ENCODE assay signal across 25 cellular contexts in the genomic region with DNA sequence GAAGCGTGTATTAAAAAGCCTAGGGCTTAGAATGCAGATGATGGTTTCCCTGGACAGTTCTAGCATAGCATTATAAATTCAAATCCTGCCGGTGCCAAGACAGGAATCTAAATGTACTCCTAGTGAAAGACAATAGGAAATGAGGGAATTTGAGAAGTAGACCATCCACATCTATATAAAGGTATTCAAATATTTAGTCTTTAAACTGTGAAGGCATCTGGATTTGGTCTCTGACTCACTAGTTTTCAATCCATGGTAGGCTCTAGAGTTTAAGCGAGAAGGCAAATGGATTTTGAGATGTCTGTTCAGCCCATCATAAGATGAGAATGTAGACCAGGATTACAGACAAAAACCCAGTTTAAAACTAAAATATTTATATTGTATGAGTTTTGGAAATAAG.
A peak's percentile ranks its signal among the peaks of the same experiment; 100 is the strongest.
DNase-seq lines count a peak whose midpoint lies in the region; ATAC-seq, FAIRE-seq and TF ChIP-seq lines count a peak whose summit lies in the region.
"Had no signal": no experiment of that assay in that cellular context is flagged by ENCODE, and none has a peak within 500 bp of the region (broad histone marks: within the 10 kb centered on the region; RNA-seq: fewer than 3 reads in every experiment).

No MANE protein-coding gene starts in this region.

- H3K9me3 Mint-ChIP-seq in astrocyte (ENCODE audit: unreplicated experiment), result peaks cover 4% of the 10 kb centered on the region
- H3K9me3 Mint-ChIP-seq in activated CD8-positive, alpha-beta memory T cell treated with anti-CD3 and anti-CD28 coated beads, Interleukin-2, amount 10 ng/mL, durations not matched to agents 7 days and 5 days (ENCODE audit: low read depth), result no peaks in the 10 kb centered on the region

- no peak overlapping the region for H2BK5ac ChIP-seq in IMR-90 (ENCODE audit: low read depth, low read length, poor library complexity, severe bottlenecking)

- no peak overlapping the region for H3K4me3 Mint-ChIP-seq in astrocyte (ENCODE audit: unreplicated experiment)
- H3K4me3 Mint-ChIP-seq in activated CD8-positive, alpha-beta memory T cell treated with anti-CD3 and anti-CD28 coated beads, Interleukin-2, amount 10 ng/mL, durations not matched to agents 7 days and 5 days, result no peak overlapping the region
- H3K4me3 Mint-ChIP-seq: CD14-positive monocyte; CD4-positive, alpha-beta T cell; CD8-positive, alpha-beta memory T cell had no signal

- H3K79me1 ChIP-seq in IMR-90 (ENCODE audit: low read depth in 1 of 2, low read length in 2 of 2), result no peaks in the 10 kb centered on the region

- no peaks in the 10 kb centered on the region for H3K36me3 ChIP-seq in IMR-90 (ENCODE audit: control insufficient read depth, insufficient read depth, low read length)
- no peaks in the 10 kb centered on the region for H3K36me3 ChIP-seq in astrocyte (ENCODE audit: insufficient read depth, low read length)
- H3K36me3 ChIP-seq: BE2C; BLaER1 treated with 17β-estradiol and CSF1 and Interleukin-3, amounts not matched to agents 10 nM and 100 nM had no signal

- no peak overlapping the region for H3K14ac ChIP-seq in IMR-90 (replicated peaks; ENCODE audit: low read depth, low read length)

- H2AK5ac ChIP-seq in IMR-90 (ENCODE audit: low read depth, low read length), result no peak overlapping the region

- no peak overlapping the region for H2AK9ac ChIP-seq in IMR-90 (replicated peaks; ENCODE audit: low read depth, low read length, poor library complexity)

- H4K8ac ChIP-seq in IMR-90 (ENCODE audit: low read depth in 2 of 2, low read length in 2 of 2), result no peak overlapping the region

- no peak overlapping the region for H2AFZ ChIP-seq in IMR-90 (replicated peaks; ENCODE audit: low read length, poor library complexity)
- H2AFZ ChIP-seq in astrocyte (ENCODE audit: low read depth, low read length), result no peak overlapping the region

- H3K27ac Mint-ChIP-seq in astrocyte (ENCODE audit: unreplicated experiment), result no peak overlapping the region
- H3K27ac Mint-ChIP-seq in activated CD8-positive, alpha-beta memory T cell treated with anti-CD3 and anti-CD28 coated beads, Interleukin-2, amount 10 ng/mL, durations not matched to agents 7 days and 5 days, result no peak overlapping the region
- H3K27ac Mint-ChIP-seq: CD14-positive monocyte; CD4-positive, alpha-beta T cell; CD8-positive, alpha-beta memory T cell had no signal

- WGBS in IMR-90 (ENCODE audit: extremely low coverage in 2 of 2, insufficient read length in 1 of 2), 2 experiments, result no CpG with 5 or more reads among the region's 3 CpGs

- intact Hi-C loops in IMR-90 (cut with micrococcal nuclease), result no loop called here

- TF ChIP-seq RAD21 in IMR-90 (IDR thresholded peaks at IDR 0.05; ENCODE audit: low read length), result no peak

- dilution Hi-C loops in IMR-90 (cut with HindIII; ENCODE audit: low sequenced_read_pairs, unreplicated experiment), result no loop called here

- no peaks in the 10 kb centered on the region for H3K79me2 ChIP-seq in astrocyte (ENCODE audit: insufficient read depth, low read length)

- H3K9ac ChIP-seq in IMR-90 (ENCODE audit: low read depth, low read length) (no peak overlapping the region), astrocyte (ENCODE audit: low read length) (no peak overlapping the region)
- H3K9ac ChIP-seq: BLaER1 treated with 17β-estradiol and CSF1 and Interleukin-3, amounts not matched to agents 10 nM and 100 nM had no signal

- TF ChIP-seq POLR2A in IMR-90 (IDR thresholded peaks at IDR 0.05; ENCODE audit: low read depth, low read length), result no peak

- no peak for FAIRE-seq in astrocyte (lab: Jason Lieb, UNC)
- FAIRE-seq: A549, D721Med, GM12891, H54 had no signal

- no peak overlapping the region for H3K4me3 ChIP-seq in IMR-90 (ENCODE audit: insufficient read depth, low read depth, low read length)
- no peak overlapping the region for H3K4me3 ChIP-seq in astrocyte (ENCODE audit: insufficient read depth, low read depth, low read length)
- H3K4me3 ChIP-seq: A549; BLaER1 treated with 17β-estradiol and CSF1 and Interleukin-3, amounts not matched to agents 10 nM and 100 nM had no signal

- H3K9me1 ChIP-seq in IMR-90 (ENCODE audit: insufficient read depth, low read length), result no peaks in the 10 kb centered on the region

- H4K91ac ChIP-seq in IMR-90 (ENCODE audit: insufficient read depth, low read depth, low read length), result no peak overlapping the region

- H3K4me1 ChIP-seq in IMR-90 (ENCODE audit: control insufficient read depth, insufficient read depth, low read length) (0 out of 2 replicates have a peak, but pooled peaks cover 3% of the 10 kb centered on the region), astrocyte (ENCODE audit: insufficient read depth, low read length) (peaks cover 16% of the 10 kb centered on the region)
- H3K4me1 ChIP-seq: A549; BE2C; BLaER1 treated with 17β-estradiol and CSF1 and Interleukin-3, amounts not matched to agents 10 nM and 100 nM had no signal

- H3K36me3 Mint-ChIP-seq in astrocyte (ENCODE audit: low read depth, unreplicated experiment), result no peaks in the 10 kb centered on the region
- H3K36me3 Mint-ChIP-seq in activated CD8-positive, alpha-beta memory T cell treated with anti-CD3 and anti-CD28 coated beads, Interleukin-2, amount 10 ng/mL, durations not matched to agents 7 days and 5 days, result no peaks in the 10 kb centered on the region
- H3K36me3 Mint-ChIP-seq: CD14-positive monocyte; CD8-positive, alpha-beta memory T cell had no signal

- POLR2A ChIA-PET in IMR-90 (lab: Charles Lee; ENCODE audit: unreplicated experiment), result no interaction called here

- H3K27ac ChIP-seq in IMR-90 (ENCODE audit: insufficient read depth, low read length) (no peak overlapping the region), astrocyte (ENCODE audit: low read depth, low read length) (no peak overlapping the region)
- H3K27ac ChIP-seq: A549; BLaER1 treated with 17β-estradiol and CSF1 and Interleukin-3, amounts not matched to agents 10 nM and 100 nM had no signal

- no peak overlapping the region for H3K23ac ChIP-seq in IMR-90 (ENCODE audit: low read depth, low read length)

- peak; percentile 2 for DNase-seq in IMR-90
- DNase-seq in NCI-H526 treated with DMSO at 0.1 percent for 48 hours (lab: John Stamatoyannopoulos, UW), result peak; percentile 5
- DNase-seq in astrocyte (ENCODE audit: low read depth), result peak; percentile 60
- peak; percentile 15 for DNase-seq in fibroblast of peridontal ligament (ENCODE audit: extremely low read depth)
- DNase-seq in amniotic stem cell (lab: John Stamatoyannopoulos, UW), result no peak
- DNase-seq in activated CD4-positive, alpha-beta T cell treated with anti-CD3 and anti-CD28 coated beads, Interleukin-2, amount 50 U/mL, for 1 hour, result no peak
- no peak for DNase-seq in activated CD8-positive, alpha-beta memory T cell treated with anti-CD3 and anti-CD28 coated beads, Interleukin-2, amount 10 ng/mL, durations not matched to agents 7 days and 5 days
- DNase-seq in HT-29 (ENCODE audit: low spot score), result no peak
- DNase-seq: 8988T; ACHN; AML-193; BE2C; CD4-positive, alpha-beta T cell; CD8-positive, alpha-beta memory T cell; DMS 273 treated with DMSO at 0.1 percent for 48 hours; DMS79; GF-D8; GOT3; HCEC 1CT had no signal

- TF ChIP-seq CTCF in IMR-90 (conservative IDR thresholded peaks at IDR 0.05; ENCODE audit: low read depth, low read length) (no peak), astrocyte (IDR thresholded peaks at IDR 0.05; ENCODE audit: insufficient read depth, low read depth, low read length) (no peak)

- in situ Hi-C loops in IMR-90 (cut with MboI; ENCODE audit: low sequenced_read_pairs), result no loop called here

- peak; percentile 48; the same call in 1 of the 2 replicates for ATAC-seq in IMR-90 (ENCODE audit: low read depth)
- ATAC-seq in activated CD8-positive, alpha-beta memory T cell treated with anti-CD3 and anti-CD28 coated beads, Interleukin-2, amount 10 ng/mL, durations not matched to agents 7 days and 5 days, result no peak
- ATAC-seq: A549 had no signal

- H3K18ac ChIP-seq in IMR-90 (ENCODE audit: low read depth, low read length), result no peak overlapping the region

- H3K9me3 ChIP-seq in IMR-90 (ENCODE audit: control insufficient read depth, insufficient read depth, low read length), result no peaks in the 10 kb centered on the region
- no peaks in the 10 kb centered on the region for H3K9me3 ChIP-seq in astrocyte (ENCODE audit: insufficient read depth, low read depth, low read length)
- H3K9me3 ChIP-seq: A549, BE2C had no signal

- H3K56ac ChIP-seq in IMR-90 (ENCODE audit: extremely low read depth, insufficient read depth, low read length), result no peak overlapping the region

- no peak overlapping the region for H4K5ac ChIP-seq in IMR-90 (ENCODE audit: low read depth, low read length)

- H2BK20ac ChIP-seq in IMR-90 (ENCODE audit: low read depth, low read length), result no peak overlapping the region

- H3K27me3 ChIP-seq in IMR-90 (ENCODE audit: control insufficient read depth, insufficient read depth, low read length) (no peaks in the 10 kb centered on the region), astrocyte (ENCODE audit: insufficient read depth, low read length) (no peaks in the 10 kb centered on the region)
- H3K27me3 ChIP-seq: BE2C; BLaER1 treated with 17β-estradiol and CSF1 and Interleukin-3, amounts not matched to agents 10 nM and 100 nM had no signal

- H3K4me1 Mint-ChIP-seq in astrocyte (ENCODE audit: low read depth, unreplicated experiment), result peaks cover 8% of the 10 kb centered on the region
- no peaks in the 10 kb centered on the region for H3K4me1 Mint-ChIP-seq in activated CD8-positive, alpha-beta memory T cell treated with anti-CD3 and anti-CD28 coated beads, Interleukin-2, amount 10 ng/mL, durations not matched to agents 7 days and 5 days
- H3K4me1 Mint-ChIP-seq: CD14-positive monocyte; CD8-positive, alpha-beta memory T cell had no signal

- H3K4ac ChIP-seq in IMR-90 (ENCODE audit: low read depth, low read length), result no peak overlapping the region

- H3K4me2 ChIP-seq in IMR-90 (ENCODE audit: low read depth, low read length) (no peak overlapping the region), astrocyte (ENCODE audit: low read length) (no peak overlapping the region)
- H3K4me2 ChIP-seq: A549; BLaER1 treated with 17β-estradiol and CSF1 and Interleukin-3, amounts not matched to agents 10 nM and 100 nM had no signal

- BruUV-seq in IMR-90 (replicated peaks; lab: Mats Ljungman, UMichigan), result no TSS peak

- H2BK15ac ChIP-seq in IMR-90 (ENCODE audit: low read depth, low read length), result no peak overlapping the region

- CTCF ChIA-PET in IMR-90 (lab: Yijun Ruan, JAX), result no interaction called here
- CTCF ChIA-PET in activated CD8-positive, alpha-beta memory T cell treated with anti-CD3 and anti-CD28 coated beads, Interleukin-2, amount 10 ng/mL, durations not matched to agents 7 days and 5 days (lab: Charles Lee), result no interaction called here

- H2BK120ac ChIP-seq in IMR-90 (ENCODE audit: low read depth, low read length), result no peak overlapping the region

- no peaks in the 10 kb centered on the region for H4K20me1 ChIP-seq in IMR-90 (ENCODE audit: insufficient read depth, low read length)
- H4K20me1 ChIP-seq in astrocyte (ENCODE audit: insufficient read depth, low read length), result no peaks in the 10 kb centered on the region
- H4K20me1 ChIP-seq: BLaER1 treated with 17β-estradiol and CSF1 and Interleukin-3, amounts not matched to agents 10 nM and 100 nM had no signal

- no peaks in the 10 kb centered on the region for H3K27me3 Mint-ChIP-seq in astrocyte (ENCODE audit: low read depth, unreplicated experiment)
- no peaks in the 10 kb centered on the region for H3K27me3 Mint-ChIP-seq in activated CD8-positive, alpha-beta memory T cell treated with anti-CD3 and anti-CD28 coated beads, Interleukin-2, amount 10 ng/mL, durations not matched to agents 7 days and 5 days
- H3K27me3 Mint-ChIP-seq: CD4-positive, alpha-beta T cell had no signal

Comparison
In these comparisons a context has a peak if more than half of its experiments do, and no peak if none do; other contexts are left out.
1. DNase-seq: peak in IMR-90 (single experiment), NCI-H526 treated with DMSO at 0.1 percent for 48 hours (single experiment), astrocyte (single experiment) and fibroblast of peridontal ligament (single experiment); none in amniotic stem cell (single experiment), activated CD4-positive, alpha-beta T cell treated with anti-CD3 and anti-CD28 coated beads, Interleukin-2, amount 50 U/mL, for 1 hour (single experiment), activated CD8-positive, alpha-beta memory T cell treated with anti-CD3 and anti-CD28 coated beads, Interleukin-2, amount 10 ng/mL, durations not matched to agents 7 days and 5 days (single experiment) and HT-29 (single experiment).